Comparison of ENCODE assay signal across 8 cellular contexts in genomic region chr2:55431982-55432627, GRCh38. TPM values are rescaled to one million over a fixed set of nuclear protein-coding genes. Genes with fewer than 3 reads are reported as not detected.
A peak's percentile ranks its signal among the peaks of the same experiment; 100 is the strongest.
DNase-seq lines count a peak whose midpoint lies in the region; ATAC-seq and TF ChIP-seq lines count a peak whose summit lies in the region.

No MANE protein-coding gene starts in this region.

- DNase-seq in NCI-H2171 treated with DMSO at 0.1 percent for 48 hours (lab: John Stamatoyannopoulos, UW), result peak; percentile 46
- no peak for DNase-seq in NCI-H2171 (lab: John Stamatoyannopoulos, UW)
- DNase-seq in fibroblast of the aortic adventitia (ENCODE audit: low read depth), result peak; percentile 68
- peak; percentile 76 for DNase-seq in pons (ENCODE audit: low spot score)

- peak; percentile 69 for TF ChIP-seq CTCF in fibroblast of the aortic adventitia (IDR thresholded peaks at IDR 0.05; ENCODE audit: insufficient read depth, low read length)

- peak; percentile 53 for ATAC-seq in HG02798 (IDR thresholded peaks at IDR 0.05; ENCODE audit: poor library complexity, unreplicated experiment)
- peak; percentile 81; the same call in 2 of the 3 replicates for ATAC-seq in SK-N-SH treated with all-trans-retinoic acid at 6 μM for 48 hours
- no peak for ATAC-seq in HG03342 (IDR thresholded peaks at IDR 0.05; ENCODE audit: unreplicated experiment)
- ATAC-seq in HG02970 (IDR thresholded peaks at IDR 0.05; ENCODE audit: low FRiP score, unreplicated experiment), result no peak

- no peak overlapping the region for H3K4me3 ChIP-seq in fibroblast of the aortic adventitia (ENCODE audit: low read depth, low read length)

TF ChIP-seq in SK-N-SH treated with all-trans-retinoic acid at 6 μM for 48 hours, 23 proteins besides CTCF, POLR2A, EP300 and RAD21:
- no peak for TF ChIP-seq ZNF565 (CRISPR knock-in tag; conservative IDR thresholded peaks at IDR 0.05; ENCODE audit: low read depth)
- no peak for TF ChIP-seq ZNF70 (CRISPR knock-in tag; IDR thresholded peaks at IDR 0.05)
- TF ChIP-seq TCF4 (CRISPR knock-in tag; IDR thresholded peaks at IDR 0.05; ENCODE audit: borderline replicate concordance), result no peak
- TF ChIP-seq ZC3H10 (CRISPR knock-in tag; IDR thresholded peaks at IDR 0.05), result no peak
- no peak for TF ChIP-seq ARNTL (CRISPR knock-in tag; IDR thresholded peaks at IDR 0.05; ENCODE audit: borderline replicate concordance, low read depth)
- TF ChIP-seq CSDC2 (CRISPR knock-in tag; IDR thresholded peaks at IDR 0.05), result no peak
- no peak for TF ChIP-seq POU6F1 (CRISPR knock-in tag; IDR thresholded peaks at IDR 0.05; ENCODE audit: borderline replicate concordance, low read depth)
- no peak for TF ChIP-seq PPARA (CRISPR knock-in tag; IDR thresholded peaks at IDR 0.05; ENCODE audit: borderline replicate concordance)
- no peak for TF ChIP-seq ZNF8 (CRISPR knock-in tag; IDR thresholded peaks at IDR 0.05)
- no peak for TF ChIP-seq ZFP3 (CRISPR knock-in tag; IDR thresholded peaks at IDR 0.05)
- TF ChIP-seq PATZ1 (CRISPR knock-in tag; IDR thresholded peaks at IDR 0.05; ENCODE audit: borderline replicate concordance), result no peak
- no peak for TF ChIP-seq ISL1 (CRISPR knock-in tag; IDR thresholded peaks at IDR 0.05)
- no peak for TF ChIP-seq ESRRG (CRISPR knock-in tag; IDR thresholded peaks at IDR 0.05)
- no peak for TF ChIP-seq TSHZ2 (CRISPR knock-in tag; IDR thresholded peaks at IDR 0.05)
- no peak for TF ChIP-seq CSRNP3 (CRISPR knock-in tag; IDR thresholded peaks at IDR 0.05)
- TF ChIP-seq SNAI2 (CRISPR knock-in tag; IDR thresholded peaks at IDR 0.05), result no peak
- no peak for TF ChIP-seq RARB (CRISPR knock-in tag; IDR thresholded peaks at IDR 0.05)
- no peak for TF ChIP-seq TOX (CRISPR knock-in tag; IDR thresholded peaks at IDR 0.05; ENCODE audit: borderline replicate concordance)
- no peak for TF ChIP-seq CREB5 (CRISPR knock-in tag; IDR thresholded peaks at IDR 0.05; ENCODE audit: low read depth)
TF ChIP-seq in SK-N-SH treated with all-trans-retinoic acid at 6 μM for 48 hours: peak in this region for 0.

RNA-seq across cellular contexts. Expression of gene CCDC88A, which starts 12.4 kb away (rescaled TPM):
- 111 and 123 TPM in 2 replicates for total RNA-seq in fibroblast of the aortic adventitia (ENCODE audit: low replicate concordance)

Comparison
In these comparisons a context has a peak if more than half of its experiments do, and no peak if none do; other contexts are left out.
1. ATAC-seq: peak in HG02798 (single experiment) and SK-N-SH treated with all-trans-retinoic acid at 6 μM for 48 hours (single experiment); none in HG03342 (single experiment) and HG02970 (single experiment).